Comparison of ENCODE assay signal across 21 cellular contexts in genomic region chr13:53075356-53076041, GRCh38. TPM values are rescaled to one million over a fixed set of nuclear protein-coding genes. Genes with fewer than 3 reads are reported as not detected.
"Had no signal": no experiment of that assay in that cellular context is flagged by ENCODE, and none has a peak within 500 bp of the region (broad histone marks: within the 10 kb centered on the region; RNA-seq: fewer than 3 reads in every experiment).

No MANE protein-coding gene starts in this region.

- H3K9me3 ChIP-seq: stomach, suprapubic skin had no signal

- H3K27ac ChIP-seq: brain microvascular endothelial cell, epithelial cell of prostate, stomach, suprapubic skin, tibial nerve, WERI-Rb-1 had no signal

- H3K4me1 ChIP-seq: stomach, suprapubic skin, tibial nerve had no signal

- H3K4me3 ChIP-seq: lung, stomach, suprapubic skin, tibial nerve had no signal

- H3K36me3 Mint-ChIP-seq: activated naive CD4-positive, alpha-beta T cell treated with anti-CD3 and anti-CD28 coated beads, Interleukin-2, amount 50 U/mL, for 72 hours; naive thymus-derived CD4-positive, alpha-beta T cell; stimulated activated memory B cell treated with anti-CD40 and anti-IgM and Interleukin-4, amounts not matched to agents 10 μg/mL and 1 μg/mL and 100 μg/mL, for 72 hours had no signal

- H3K27ac Mint-ChIP-seq: activated naive CD4-positive, alpha-beta T cell treated with anti-CD3 and anti-CD28 coated beads, Interleukin-2, amount 50 U/mL, for 72 hours; immature natural killer cell; naive thymus-derived CD4-positive, alpha-beta T cell; stimulated activated memory B cell treated with anti-CD40 and anti-IgM and Interleukin-4, amounts not matched to agents 10 μg/mL and 1 μg/mL and 100 μg/mL, for 72 hours; T-helper 2 cell treated with Interferon-gamma antibody and Interleukin-4, amounts not matched to agents 5 μg/mL and 100 μg/mL, for 36 hours had no signal

- H3K4me3 Mint-ChIP-seq: central memory CD8-positive, alpha-beta T cell; immature natural killer cell; naive thymus-derived CD4-positive, alpha-beta T cell; neural crest cell; stimulated activated memory B cell treated with anti-CD40 and anti-IgM and Interleukin-4, amounts not matched to agents 10 μg/mL and 1 μg/mL and 100 μg/mL, for 72 hours; T-helper 2 cell treated with Interferon-gamma antibody and Interleukin-4, amounts not matched to agents 5 μg/mL and 100 μg/mL, for 36 hours had no signal

- H3K27me3 Mint-ChIP-seq: stimulated activated memory B cell treated with anti-CD40 and anti-IgM and Interleukin-4, amounts not matched to agents 10 μg/mL and 1 μg/mL and 100 μg/mL, for 72 hours had no signal

- DNase-seq: activated CD4-positive, alpha-beta T cell treated with anti-CD3 and anti-CD28 coated beads for 1 hour; activated T-cell treated with anti-CD3 and anti-CD28 coated beads, Interleukin-2, amount 50 U/mL, for 1 hour; aorta; brain microvascular endothelial cell; immature natural killer cell; naive thymus-derived CD4-positive, alpha-beta T cell; small intestine; stimulated activated CD4-positive, alpha-beta T cell treated with anti-CD3 and anti-CD28 coated beads, Interleukin-2, amount 100 ng/mL, for 24 hours; stomach; WERI-Rb-1 had no signal

- H3K4me1 Mint-ChIP-seq: central memory CD8-positive, alpha-beta T cell; immature natural killer cell; naive thymus-derived CD4-positive, alpha-beta T cell; stimulated activated memory B cell treated with anti-CD40 and anti-IgM and Interleukin-4, amounts not matched to agents 10 μg/mL and 1 μg/mL and 100 μg/mL, for 72 hours had no signal

- H3K27me3 ChIP-seq: brain microvascular endothelial cell, stomach, suprapubic skin, tibial nerve had no signal

- ATAC-seq: activated naive CD4-positive, alpha-beta T cell treated with anti-CD3 and anti-CD28 coated beads, Interleukin-2, amount 50 U/mL, for 72 hours; left lobe of liver; naive thymus-derived CD4-positive, alpha-beta T cell; sciatic nerve; stimulated activated memory B cell treated with anti-CD40 and anti-IgM and Interleukin-4, amounts not matched to agents 10 μg/mL and 1 μg/mL and 100 μg/mL, for 72 hours had no signal

- H3K36me3 ChIP-seq: brain microvascular endothelial cell, stomach, suprapubic skin, tibial nerve, WERI-Rb-1 had no signal

- H3K9me3 Mint-ChIP-seq: activated naive CD4-positive, alpha-beta T cell treated with anti-CD3 and anti-CD28 coated beads, Interleukin-2, amount 50 U/mL, for 72 hours had no signal

RNA-seq across cellular contexts. Expression of gene OLFM4, which starts 46.9 kb away (rescaled TPM):
- total RNA-seq: activated naive CD4-positive, alpha-beta T cell treated with anti-CD3 and anti-CD28 coated beads, Interleukin-2, amount 50 U/mL, for 72 hours; naive thymus-derived CD4-positive, alpha-beta T cell; neural crest cell had no signal
- polyA plus RNA-seq: immature natural killer cell; naive thymus-derived CD4-positive, alpha-beta T cell had no signal
